ENCODE assay signal across 8 cellular contexts in genomic region chr5:154446183-154447073, GRCh38. TPM values are rescaled to one million over a fixed set of nuclear protein-coding genes. Genes with fewer than 3 reads are reported as not detected.
DNase-seq lines count a peak whose midpoint lies in the region; ATAC-seq and TF ChIP-seq lines count a peak whose summit lies in the region.

No MANE protein-coding gene starts in this region.

- peak overlapping the region; percentile 69 for H3K27ac ChIP-seq in subcutaneous abdominal adipose tissue (ENCODE audit: low read depth, low read length)

- H3K4me3 ChIP-seq in GM12875 (ENCODE audit: low read depth, low read length) (peak overlapping the region; percentile 94), subcutaneous abdominal adipose tissue (ENCODE audit: low read depth in 1 of 5, low read length in 5 of 5) (peak overlapping the region; percentile 71 to 93 (median 86))

- no peaks in the 10 kb centered on the region for H3K9me3 ChIP-seq in subcutaneous abdominal adipose tissue (ENCODE audit: control insufficient read depth in 5 of 5, low read length in 5 of 5)

- H3K4me1 Mint-ChIP-seq in HFFc6 (ENCODE audit: low read depth) (peaks cover 49% of the 10 kb centered on the region), natural killer cell (peaks cover 59 to 70% of the 10 kb centered on the region in 2 donors)
- H3K4me1 Mint-ChIP-seq in activated T-helper 17 cell treated with anti-CD3 and anti-CD28 coated beads, Interleukin-2, amount 50 U/mL, for 72 hours: peaks cover 35% of the 10 kb centered on the region

- peaks cover 9 to 27% (median 16%) of the 10 kb centered on the region in 5 donors for H3K36me3 ChIP-seq in subcutaneous abdominal adipose tissue (ENCODE audit: control insufficient read depth in 5 of 5, insufficient read depth in 5 of 5, low read length in 5 of 5)

- DNase-seq in HFFc6 (peak; percentile 69), NCI-H2227 treated with DMSO at 0.1 percent for 48 hours (lab: John Stamatoyannopoulos, UW) (peak; percentile 43), fibroblast of peridontal ligament (ENCODE audit: extremely low read depth) (peak; percentile 64), natural killer cell (peak; percentile 36), OCI-M2 (lab: John Stamatoyannopoulos, UW; ENCODE audit: unreplicated experiment) (no peak)

- H3K27ac Mint-ChIP-seq in HFFc6 (peak overlapping the region; percentile 82), natural killer cell (peak overlapping the region; percentile 92 to 99)
- peak overlapping the region; percentile 92 for H3K27ac Mint-ChIP-seq in activated T-helper 17 cell treated with anti-CD3 and anti-CD28 coated beads, Interleukin-2, amount 50 U/mL, for 72 hours

- peak overlapping the region in 4 of 5 donors; percentile 68 to 92 (median 86) for H3K9ac ChIP-seq in subcutaneous abdominal adipose tissue (ENCODE audit: low read length in 5 of 5)

- H3K9me3 Mint-ChIP-seq in HFFc6 (no peaks in the 10 kb centered on the region), natural killer cell (no peaks in the 10 kb centered on the region)
- no peaks in the 10 kb centered on the region for H3K9me3 Mint-ChIP-seq in activated T-helper 17 cell treated with anti-CD3 and anti-CD28 coated beads, Interleukin-2, amount 50 U/mL, for 72 hours

- ATAC-seq in activated T-helper 17 cell treated with anti-CD3 and anti-CD28 coated beads, Interleukin-2, amount 50 U/mL, for 72 hours (replicated peaks): peak; percentile 19
- ATAC-seq in natural killer cell: no peak

- peaks cover 14% of the 10 kb centered on the region for H3K36me3 Mint-ChIP-seq in HFFc6 (ENCODE audit: low read depth)
- peaks cover 42% of the 10 kb centered on the region for H3K36me3 Mint-ChIP-seq in activated T-helper 17 cell treated with anti-CD3 and anti-CD28 coated beads, Interleukin-2, amount 50 U/mL, for 72 hours (ENCODE audit: low read depth)
- H3K36me3 Mint-ChIP-seq in natural killer cell: peaks cover 16% of the 10 kb centered on the region

- no peaks in the 10 kb centered on the region; the same call in 1 of the 2 replicates for H3K27me3 Mint-ChIP-seq in HFFc6 (ENCODE audit: insufficient read depth)
- H3K27me3 Mint-ChIP-seq in activated T-helper 17 cell treated with anti-CD3 and anti-CD28 coated beads, Interleukin-2, amount 50 U/mL, for 72 hours: no peaks in the 10 kb centered on the region
- H3K27me3 Mint-ChIP-seq in natural killer cell (ENCODE audit: low read depth in 2 of 2): no peaks in the 10 kb centered on the region

- H3K4me3 Mint-ChIP-seq in HFFc6: peak overlapping the region; percentile 98
- H3K4me3 Mint-ChIP-seq in activated T-helper 17 cell treated with anti-CD3 and anti-CD28 coated beads, Interleukin-2, amount 50 U/mL, for 72 hours: peak overlapping the region; percentile 95
- peak overlapping the region; percentile 83 for H3K4me3 Mint-ChIP-seq in natural killer cell

- no peak for TF ChIP-seq CTCF in GM12875 (IDR thresholded peaks at IDR 0.05; ENCODE audit: borderline replicate concordance, insufficient read depth, low read depth, low read length)
- no peak for TF ChIP-seq CTCF in HFFc6 (IDR thresholded peaks at IDR 0.05)
- no peak for TF ChIP-seq CTCF in natural killer cell (IDR thresholded peaks at IDR 0.05)

- peaks cover 0 to 36% (median 36%) of the 10 kb centered on the region in 5 donors for H3K4me1 ChIP-seq in subcutaneous abdominal adipose tissue (ENCODE audit: control insufficient read depth in 5 of 5, insufficient read depth in 5 of 5, low read length in 5 of 5)

- no peaks in the 10 kb centered on the region for H3K27me3 ChIP-seq in subcutaneous abdominal adipose tissue (ENCODE audit: control insufficient read depth in 5 of 5, insufficient read depth in 4 of 5, low read length in 5 of 5)

- intact Hi-C loops in natural killer cell (cut with micrococcal nuclease): loop anchor here (5.0 to 10.0 kb wide), 3 partner anchors 252 to 496 kb away; partner anchors contain the start of genes CNOT8, GALNT10 and MRPL22

RNA-seq across cellular contexts. Expression of gene SAP30L, which starts 0.6 kb away (rescaled TPM):
- total RNA-seq in HFFc6 (2021; fragmentation: NEBNext Ultra II Directional; extraction: Animal tissue kit (Norgen Biotek cat#: 25700)): 10 to 100 TPM; 23.3 to 31.5 (median 28.1) TPM
- 10 to 100 TPM; 16.4 to 28.9 TPM for total RNA-seq in activated T-helper 17 cell treated with anti-CD3 and anti-CD28 coated beads, Interleukin-2, amount 50 U/mL, for 72 hours
- 10 to 100 TPM; 37.0 to 48.4 (median 47.6) TPM for total RNA-seq in natural killer cell

RNA-seq across cellular contexts. Expression of gene HAND1, which starts 31.6 kb away (rescaled TPM):
- total RNA-seq in HFFc6 (2021; fragmentation: NEBNext Ultra II Directional; extraction: Animal tissue kit (Norgen Biotek cat#: 25700)): not detected
- not detected for total RNA-seq in activated T-helper 17 cell treated with anti-CD3 and anti-CD28 coated beads, Interleukin-2, amount 50 U/mL, for 72 hours
- total RNA-seq in natural killer cell: not detected
